In the genomic region with DNA sequence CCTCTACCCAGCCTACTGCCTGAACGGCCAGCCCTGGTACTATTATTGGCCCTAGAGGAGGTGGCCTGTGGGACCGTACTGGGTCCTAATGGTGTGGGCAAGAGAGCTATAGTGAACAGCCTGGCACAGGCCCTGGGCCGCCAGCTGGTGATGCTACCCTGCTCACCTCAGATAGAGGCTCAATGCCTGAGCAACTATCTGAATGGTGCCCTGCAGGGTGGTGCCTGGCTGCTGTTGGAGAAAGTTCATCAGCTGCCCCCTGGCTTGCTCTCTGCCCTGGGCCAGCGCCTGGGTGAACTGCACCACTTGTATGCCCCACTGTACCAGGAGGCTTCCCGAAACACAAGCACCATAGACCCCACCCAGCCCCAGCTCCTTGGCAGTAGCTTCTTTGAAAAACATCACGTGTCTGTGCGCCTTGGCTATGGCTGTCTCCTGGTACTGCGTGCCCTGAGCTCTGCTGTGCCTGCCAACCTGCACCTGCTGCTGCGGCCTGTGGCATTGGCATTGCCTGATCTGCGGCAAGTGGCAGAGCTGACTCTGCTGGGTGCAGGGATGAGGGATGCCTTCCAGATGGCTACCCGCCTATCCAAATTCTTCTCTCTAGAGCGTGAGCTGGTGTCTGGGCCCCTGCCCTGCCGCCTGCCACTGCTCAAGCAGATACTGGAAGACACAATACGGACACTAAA, we compare ENCODE assay signal across 25 cellular contexts. TPM values are rescaled to one million over a fixed set of nuclear protein-coding genes. Genes with fewer than 3 reads are reported as not detected.
DNase-seq lines count a peak whose midpoint lies in the region; ATAC-seq and TF ChIP-seq lines count a peak whose summit lies in the region.
"Had no signal": no experiment of that assay in that cellular context is flagged by ENCODE, and none has a peak within 500 bp of the region (broad histone marks: within the 10 kb centered on the region; RNA-seq: fewer than 3 reads in every experiment).

No MANE protein-coding gene starts in this region.

- H3K4me3 ChIP-seq in left ventricle myocardium inferior (no peak overlapping the region), gastrocnemius medialis (no peak overlapping the region)
- H3K4me3 ChIP-seq in effector memory CD4-positive, alpha-beta T cell (ENCODE audit: insufficient read depth, low read depth, low read length, poor library complexity, severe bottlenecking): no peak overlapping the region
- H3K4me3 ChIP-seq: GM12878 had no signal

- H3K36me3 ChIP-seq in left ventricle myocardium inferior (peaks cover 9% of the 10 kb centered on the region), gastrocnemius medialis (no peaks in the 10 kb centered on the region)
- no peaks in the 10 kb centered on the region for H3K36me3 ChIP-seq in effector memory CD4-positive, alpha-beta T cell (ENCODE audit: control insufficient read depth, insufficient read depth, low read length)

- TF ChIP-seq POLR2A in gastrocnemius medialis (IDR thresholded peaks at IDR 0.05): no peak

- CTCF ChIA-PET in activated CD4-positive, alpha-beta T cell treated with anti-CD3 and anti-CD28 coated beads for 36 hours (lab: Charles Lee): interaction anchor here (0.7 to 0.9 kb wide), 2 partner anchors 159 to 199 kb away, joined by 3 read pairs; no protein-coding TSS in a partner anchor

- H3K4me1 Mint-ChIP-seq in activated CD4-positive, alpha-beta T cell treated with anti-CD3 and anti-CD28 coated beads for 36 hours: no peaks in the 10 kb centered on the region
- H3K4me1 Mint-ChIP-seq: B cell, mesothelial cell of epicardium had no signal

- H3K27me3 Mint-ChIP-seq in activated CD4-positive, alpha-beta T cell treated with anti-CD3 and anti-CD28 coated beads for 36 hours: no peaks in the 10 kb centered on the region
- H3K27me3 Mint-ChIP-seq: B cell; effector memory CD8-positive, alpha-beta T cell; naive thymus-derived CD4-positive, alpha-beta T cell had no signal

- intact Hi-C loops in left ventricle myocardium inferior (cut with micrococcal nuclease) (no loop called here), gastrocnemius medialis (cut with DNase I; ENCODE audit: low total_unique reads) (loop anchor here (2.0 kb wide), 1 partner anchor 21 kb away; no protein-coding TSS in a partner anchor)
- intact Hi-C loops in activated CD4-positive, alpha-beta T cell treated with anti-CD3 and anti-CD28 coated beads for 36 hours (cut with DNase I, micrococcal nuclease): no loop called here

- no peak overlapping the region for H3K4me3 Mint-ChIP-seq in activated CD4-positive, alpha-beta T cell treated with anti-CD3 and anti-CD28 coated beads for 36 hours
- H3K4me3 Mint-ChIP-seq: B cell; CD8-positive, alpha-beta T cell; effector memory CD8-positive, alpha-beta T cell; mesothelial cell of epicardium; naive thymus-derived CD4-positive, alpha-beta T cell; stimulated activated effector memory CD8-positive, alpha-beta T cell treated with anti-CD3 and anti-CD28 coated beads, Interleukin-12 subunit alpha, Interleukin-12 subunit beta, amount 100 ng/mL, for 72 hours; T-helper 1 cell treated with Interleukin-12 subunit alpha and Interleukin-12 subunit beta and Interleukin-4 antibody, amounts not matched to agents 30 μg/mL and 1 μg/mL, for 36 hours had no signal

- H3K27ac Mint-ChIP-seq in activated CD4-positive, alpha-beta T cell treated with anti-CD3 and anti-CD28 coated beads for 36 hours: no peak overlapping the region
- H3K27ac Mint-ChIP-seq: B cell; CD8-positive, alpha-beta T cell; effector memory CD8-positive, alpha-beta T cell; mesothelial cell of epicardium; naive thymus-derived CD4-positive, alpha-beta T cell; stimulated activated effector memory CD8-positive, alpha-beta T cell treated with anti-CD3 and anti-CD28 coated beads, Interleukin-12 subunit alpha, Interleukin-12 subunit beta, amount 100 ng/mL, for 72 hours; T-helper 1 cell treated with Interleukin-12 subunit alpha and Interleukin-12 subunit beta and Interleukin-4 antibody, amounts not matched to agents 30 μg/mL and 1 μg/mL, for 36 hours had no signal

- no peaks in the 10 kb centered on the region for H3K9me3 ChIP-seq in left ventricle myocardium inferior (replicated peaks)
- H3K9me3 ChIP-seq in gastrocnemius medialis: no peaks in the 10 kb centered on the region
- no peaks in the 10 kb centered on the region for H3K9me3 ChIP-seq in effector memory CD4-positive, alpha-beta T cell (ENCODE audit: control insufficient read depth, low read length)
- H3K9me3 ChIP-seq: SK-N-SH had no signal

- H3K36me3 Mint-ChIP-seq in activated CD4-positive, alpha-beta T cell treated with anti-CD3 and anti-CD28 coated beads for 36 hours (ENCODE audit: low read depth): peaks cover 2% of the 10 kb centered on the region
- H3K36me3 Mint-ChIP-seq: mesothelial cell of epicardium had no signal

- POLR2A ChIA-PET in activated CD4-positive, alpha-beta T cell treated with anti-CD3 and anti-CD28 coated beads for 36 hours (lab: Charles Lee): interaction anchor here (0.6 kb wide), 1 partner anchor 15 kb away, joined by 3 read pairs; no protein-coding TSS in a partner anchor

- in situ Hi-C loops in gastrocnemius medialis (cut with MboI; ENCODE audit: low sequenced_read_pairs in 4 of 4): no loop called here

- no peaks in the 10 kb centered on the region for H3K9me3 Mint-ChIP-seq in activated CD4-positive, alpha-beta T cell treated with anti-CD3 and anti-CD28 coated beads for 36 hours (ENCODE audit: low read depth)
- H3K9me3 Mint-ChIP-seq: CD8-positive, alpha-beta T cell; effector memory CD8-positive, alpha-beta T cell; mesothelial cell of epicardium; naive thymus-derived CD4-positive, alpha-beta T cell; stimulated activated effector memory CD8-positive, alpha-beta T cell treated with anti-CD3 and anti-CD28 coated beads, Interleukin-12 subunit alpha, Interleukin-12 subunit beta, amount 100 ng/mL, for 72 hours; T-helper 1 cell treated with Interleukin-12 subunit alpha and Interleukin-12 subunit beta and Interleukin-4 antibody, amounts not matched to agents 30 μg/mL and 1 μg/mL, for 36 hours had no signal

- H3K27ac ChIP-seq in cingulate gyrus (ENCODE audit: low read depth, low read length) (peak overlapping the region; percentile 69), left ventricle myocardium inferior (replicated peaks) (peak overlapping the region; percentile 56), gastrocnemius medialis (peak overlapping the region; percentile 78 to 87 (median 81))
- H3K27ac ChIP-seq in effector memory CD4-positive, alpha-beta T cell (ENCODE audit: insufficient read depth, low read length, poor library complexity, severe bottlenecking): no peak overlapping the region
- H3K27ac ChIP-seq: HL-60 had no signal

- no peaks in the 10 kb centered on the region for H3K27me3 ChIP-seq in left ventricle myocardium inferior (ENCODE audit: low read depth)
- H3K27me3 ChIP-seq in gastrocnemius medialis: no peaks in the 10 kb centered on the region
- no peaks in the 10 kb centered on the region for H3K27me3 ChIP-seq in effector memory CD4-positive, alpha-beta T cell (replicated peaks; ENCODE audit: control insufficient read depth, insufficient read depth, low read length, poor library complexity, severe bottlenecking)

- H3K4me1 ChIP-seq in left ventricle myocardium inferior (peaks cover 19% of the 10 kb centered on the region), gastrocnemius medialis (peaks cover 9 to 18% of the 10 kb centered on the region in 2 donors)
- peaks cover 7% of the 10 kb centered on the region for H3K4me1 ChIP-seq in effector memory CD4-positive, alpha-beta T cell (ENCODE audit: control insufficient read depth, insufficient read depth, low read length, poor library complexity, severe bottlenecking)

- ATAC-seq in gastrocnemius medialis: peak; percentile 87 to 95
- no peak for ATAC-seq in activated CD4-positive, alpha-beta T cell treated with anti-CD3 and anti-CD28 coated beads for 36 hours
- ATAC-seq: CD8-positive, alpha-beta T cell; effector memory CD8-positive, alpha-beta T cell; GM12878; left lobe of liver; naive thymus-derived CD4-positive, alpha-beta T cell; stimulated activated effector memory CD8-positive, alpha-beta T cell treated with anti-CD3 and anti-CD28 coated beads, Interleukin-12 subunit alpha, Interleukin-12 subunit beta, amount 100 ng/mL, for 72 hours had no signal

- DNase-seq in Ammon's horn (ENCODE audit: low spot score) (peak; percentile 66), left ventricle myocardium inferior (peak; percentile 43), gastrocnemius medialis (peak; percentile 79 to 87), AG20443 (ENCODE audit: low spot score) (no peak), NOMO-1 treated with dmso at 0.1 percent for 144 hours (lab: John Stamatoyannopoulos, UW; ENCODE audit: unreplicated experiment) (no peak)
- DNase-seq in activated CD4-positive, alpha-beta T cell treated with anti-CD3 and anti-CD28 coated beads for 36 hours: no peak
- no peak for DNase-seq in effector memory CD4-positive, alpha-beta T cell
- DNase-seq: activated CD4-positive, alpha-beta T cell treated with anti-CD3 and anti-CD28 coated beads for 1 hour; activated effector memory CD4-positive, alpha-beta T cell treated with anti-CD3 and anti-CD28 coated beads, Interleukin-2, amount 50 U/mL, for 16 hours; CD8-positive, alpha-beta T cell; effector memory CD8-positive, alpha-beta T cell; GOT3; naive thymus-derived CD4-positive, alpha-beta T cell; NCI-H1436; retina; SK-N-SH; stimulated activated CD4-positive, alpha-beta T cell treated with anti-CD3 and anti-CD28 coated beads, Interleukin-2, amount 100 ng/mL, for 48 hours had no signal

- TF ChIP-seq CTCF in left ventricle myocardium inferior (IDR thresholded peaks at IDR 0.05; ENCODE audit: borderline replicate concordance) (no peak), gastrocnemius medialis (IDR thresholded peaks at IDR 0.05 in 4 of 5, conservative IDR thresholded peaks at IDR 0.05 in 1 of 5) (no peak)

RNA-seq across cellular contexts. Expression of a gene that starts 49.0 kb away (rescaled TPM):
- total RNA-seq in left ventricle myocardium inferior (4.4 TPM), gastrocnemius medialis (10 to 100 TPM in 1 of 4 donors, 1 to 10 TPM in 3; 3.4 to 10.5 (median 4.3) TPM)
- 10 to 100 TPM; 20.9 to 21.0 TPM for total RNA-seq in activated CD4-positive, alpha-beta T cell treated with anti-CD3 and anti-CD28 coated beads for 36 hours

RNA-seq across cellular contexts. Expression of a gene that starts 57.4 kb away (rescaled TPM):
- total RNA-seq in left ventricle myocardium inferior (19.2 TPM), gastrocnemius medialis (10 to 100 TPM; 10.9 to 25.7 (median 14.9) TPM)
- 10 to 100 TPM; 34.4 to 35.0 TPM for total RNA-seq in activated CD4-positive, alpha-beta T cell treated with anti-CD3 and anti-CD28 coated beads for 36 hours

RNA-seq across cellular contexts. Expression of a gene that starts 57.5 kb away (rescaled TPM):
- total RNA-seq in left ventricle myocardium inferior (192 TPM), gastrocnemius medialis (100 to 1,000 TPM in 1 of 4 donors, 10 to 100 TPM in 3; 48.3 to 113 (median 70.5) TPM)
- 10 to 100 TPM; 85.6 to 89.0 TPM for total RNA-seq in activated CD4-positive, alpha-beta T cell treated with anti-CD3 and anti-CD28 coated beads for 36 hours

Comparison
In these comparisons a context has a peak if more than half of its experiments do, and no peak if none do; other contexts are left out.
1. DNase-seq: peak in Ammon's horn (single experiment), left ventricle myocardium inferior (single experiment) and gastrocnemius medialis (2 of 2); none in activated CD4-positive, alpha-beta T cell treated with anti-CD3 and anti-CD28 coated beads for 36 hours (single experiment), AG20443 (single experiment), NOMO-1 treated with dmso at 0.1 percent for 144 hours (single experiment) and effector memory CD4-positive, alpha-beta T cell (0 of 3).